Comparison of ENCODE assay signal across 8 cellular contexts in genomic region chr1:67430358-67431155, GRCh38. TPM values are rescaled to one million over a fixed set of nuclear protein-coding genes. Genes with fewer than 3 reads are reported as not detected.
DNase-seq lines count a peak whose midpoint lies in the region; ATAC-seq and TF ChIP-seq lines count a peak whose summit lies in the region.

Gene SERBP1, minus strand, starts transcription at chr1:67430402. Its CDS starts 102 bp downstream, at chr1:67430300.

- H3K36me3 ChIP-seq in ascending aorta: peaks cover 3 to 4% of the 10 kb centered on the region in 2 donors
- peaks cover 0 to 5% of the 10 kb centered on the region in 2 donors for H3K36me3 ChIP-seq in vagina

- TF ChIP-seq CTCF in ascending aorta (IDR thresholded peaks at IDR 0.05) (no peak), vagina (IDR thresholded peaks at IDR 0.05) (no peak)

- H3K27ac ChIP-seq in ascending aorta (peak within 1 kb of the TSS; percentile 94 to 98), right cardiac atrium (ENCODE audit: low read length) (peak within 1 kb of the TSS; percentile 88), vagina (peak within 1 kb of the TSS; percentile 95)

- ATAC-seq in GM18502 (IDR thresholded peaks at IDR 0.05; ENCODE audit: poor library complexity, unreplicated experiment) (peak; percentile 88), HG02970 (IDR thresholded peaks at IDR 0.05; ENCODE audit: low FRiP score, unreplicated experiment) (peak; percentile 92), right cardiac atrium (peak; percentile 99)

- H3K27me3 ChIP-seq in ascending aorta (no peaks in the 10 kb centered on the region), right cardiac atrium (ENCODE audit: control insufficient read depth, insufficient read depth) (no peaks in the 10 kb centered on the region), vagina (no peaks in the 10 kb centered on the region)

- intact Hi-C loops in ascending aorta (cut with DNase I) (loop anchor here (2.0 to 10.0 kb wide), 6 partner anchors 30 to 506 kb away; partner anchors contain the start of genes DNAI4, GADD45A and MIER1), right cardiac atrium (cut with DNase I) (no loop called here), vagina (cut with DNase I) (no loop called here)

- no peaks in the 10 kb centered on the region for H3K9me3 Mint-ChIP-seq in T-helper 2 cell treated with Interferon-gamma antibody and Interleukin-4, amounts not matched to agents 5 μg/mL and 100 μg/mL, for 36 hours

- peaks cover 50% of the 10 kb centered on the region for H3K4me1 Mint-ChIP-seq in T-helper 2 cell treated with Interferon-gamma antibody and Interleukin-4, amounts not matched to agents 5 μg/mL and 100 μg/mL, for 36 hours (ENCODE audit: low read depth)

- peak within 1 kb of the TSS; percentile 97 for H3K27ac Mint-ChIP-seq in T-helper 2 cell treated with Interferon-gamma antibody and Interleukin-4, amounts not matched to agents 5 μg/mL and 100 μg/mL, for 36 hours

- peak within 1 kb of the TSS; percentile 83 to 88 for H3K4me3 ChIP-seq in ascending aorta
- H3K4me3 ChIP-seq in right cardiac atrium (ENCODE audit: low read length): peak within 1 kb of the TSS; percentile 58
- H3K4me3 ChIP-seq in vagina: peak within 1 kb of the TSS; percentile 79 to 87

- WGBS in right cardiac atrium: under 1% methylated on average over 62 of the region's 62 CpGs

- H3K36me3 Mint-ChIP-seq in T-helper 2 cell treated with Interferon-gamma antibody and Interleukin-4, amounts not matched to agents 5 μg/mL and 100 μg/mL, for 36 hours (ENCODE audit: low read depth): peaks cover 39% of the 10 kb centered on the region

- H3K9me3 ChIP-seq in ascending aorta: no peaks in the 10 kb centered on the region
- H3K9me3 ChIP-seq in right cardiac atrium (ENCODE audit: control insufficient read depth, low read length): no peaks in the 10 kb centered on the region
- H3K9me3 ChIP-seq in vagina: no peaks in the 10 kb centered on the region

- peaks cover 0 to 31% of the 10 kb centered on the region in 2 donors for H3K4me1 ChIP-seq in ascending aorta
- H3K4me1 ChIP-seq in right cardiac atrium (ENCODE audit: control insufficient read depth, insufficient read depth, low read length): no peaks in the 10 kb centered on the region
- peaks cover 39% of the 10 kb centered on the region for H3K4me1 ChIP-seq in vagina

- TF ChIP-seq POLR2A in vagina (IDR thresholded peaks at IDR 0.05): no peak

- DNase-seq in NCI-H1930 (lab: John Stamatoyannopoulos, UW) (peak; percentile 94 to 97), ascending aorta (ENCODE audit: low spot score in 2 of 2) (peak; percentile 88 to 98), right cardiac atrium (peak; percentile 97 to 99 (median 98)), putamen (ENCODE audit: low spot score) (peak; percentile 96), vagina (ENCODE audit: extremely low spot score in 2 of 2) (peak; percentile 97)
- peak; percentile 97 for DNase-seq in T-helper 2 cell treated with Interferon-gamma antibody and Interleukin-4, amounts not matched to agents 5 μg/mL and 100 μg/mL, for 36 hours (ENCODE audit: low spot score)

- H3K27me3 Mint-ChIP-seq in T-helper 2 cell treated with Interferon-gamma antibody and Interleukin-4, amounts not matched to agents 5 μg/mL and 100 μg/mL, for 36 hours (ENCODE audit: low read depth): no peaks in the 10 kb centered on the region

- peak within 1 kb of the TSS; percentile 92 for H3K4me3 Mint-ChIP-seq in T-helper 2 cell treated with Interferon-gamma antibody and Interleukin-4, amounts not matched to agents 5 μg/mL and 100 μg/mL, for 36 hours

RNA-seq across cellular contexts. Expression of gene SERBP1, which starts in this region (rescaled TPM):
- total RNA-seq in ascending aorta: 125 TPM
- 100 to 1,000 TPM; 108 to 122 (median 114) TPM for total RNA-seq in right cardiac atrium
- polyA plus RNA-seq in right cardiac atrium: 77.0 TPM
- 167 TPM for total RNA-seq in vagina

Comparison
In these comparisons a context has a peak if more than half of its experiments do, and no peak if none do; other contexts are left out.
1. Peak in every context shown above with its lines: DNase-seq, ATAC-seq, H3K4me3 ChIP-seq and H3K27ac ChIP-seq.